1 cellular context compared by ENCODE assay signal in the genomic region with DNA sequence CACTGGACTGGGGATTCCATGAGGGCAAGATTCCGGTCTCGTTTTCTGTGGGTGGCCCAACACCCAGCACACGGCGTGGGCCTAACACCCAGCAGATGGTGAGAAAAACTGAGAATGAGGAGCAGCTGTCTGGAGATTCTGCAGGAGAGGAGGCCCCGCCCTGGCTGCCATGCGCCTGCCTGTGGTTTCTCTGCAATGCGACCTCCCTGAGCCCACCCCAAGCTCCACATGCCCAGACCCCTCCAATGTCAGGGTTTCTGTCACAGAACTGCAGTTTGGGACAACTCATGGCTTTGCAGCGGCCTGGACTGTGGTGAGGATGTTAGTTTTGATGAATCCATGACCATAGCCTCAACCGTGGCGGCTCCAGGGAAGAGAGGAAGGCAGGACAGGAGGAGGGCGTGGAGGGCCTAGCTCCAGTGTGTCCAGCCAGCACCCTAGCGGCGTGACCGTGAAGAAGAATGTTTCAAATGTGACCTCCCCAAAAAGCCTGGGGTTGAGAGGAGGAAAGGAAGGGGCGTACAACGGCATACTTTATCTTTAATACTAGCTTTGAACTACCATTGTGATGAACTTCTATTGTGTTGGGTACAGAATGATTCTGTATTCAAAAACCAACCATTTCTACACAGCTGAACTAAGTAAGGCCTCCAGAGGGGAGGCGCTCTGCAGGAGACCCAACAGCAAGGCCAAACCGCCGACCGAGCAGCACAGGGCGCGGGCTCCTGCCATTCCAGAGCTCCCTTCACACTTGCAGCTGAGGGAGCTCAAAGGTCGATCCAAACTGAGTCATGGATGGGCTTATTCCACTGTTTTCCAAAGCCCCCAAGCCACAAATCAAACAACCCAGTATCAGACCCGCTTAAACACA.
TF ChIP-seq lines count a peak whose summit lies in the region.

No MANE protein-coding gene starts in this region.

TF ChIP-seq in GM23338, 12 proteins besides CTCF, POLR2A, EP300 and RAD21 (continued from another document):
- no peak for TF ChIP-seq EZH2 (IDR thresholded peaks at IDR 0.05; ENCODE audit: low read depth, unreplicated experiment)
- no peak for TF ChIP-seq NANOG (IDR thresholded peaks at IDR 0.05; ENCODE audit: borderline replicate concordance)
- no peak for TF ChIP-seq STAT1 (IDR thresholded peaks at IDR 0.05; ENCODE audit: unreplicated experiment)
- no peak for TF ChIP-seq POLR2AphosphoS5 (IDR thresholded peaks at IDR 0.05; ENCODE audit: low read depth)
- TF ChIP-seq JUNB (IDR thresholded peaks at IDR 0.05; ENCODE audit: unreplicated experiment) = no peak
- no peak for TF ChIP-seq ZNF462 (CRISPR knock-in tag; IDR thresholded peaks at IDR 0.05)
- no peak for TF ChIP-seq ETS1 (IDR thresholded peaks at IDR 0.05)
- no peak for TF ChIP-seq CREB1 (CRISPR knock-in tag; IDR thresholded peaks at IDR 0.05; ENCODE audit: low read depth)
